In genomic region chr12:1531160-1531653, GRCh38 we compare ENCODE assay signal across 9 cellular contexts.
DNase-seq lines count a peak whose midpoint lies in the region; ATAC-seq, FAIRE-seq and TF ChIP-seq lines count a peak whose summit lies in the region.
"Had no signal": no experiment of that assay in that cellular context is flagged by ENCODE, and none has a peak within 500 bp of the region (broad histone marks: within the 10 kb centered on the region; RNA-seq: fewer than 3 reads in every experiment).

No MANE protein-coding gene starts in this region.

- no peaks in the 10 kb centered on the region for H3K36me3 Mint-ChIP-seq in progenitor cell of endocrine pancreas (ENCODE audit: insufficient read depth)

- H3K4me3 ChIP-seq in fibroblast of pulmonary artery (replicated peaks; ENCODE audit: low read depth, low read length) (peak overlapping the region; percentile 43), Karpas-422 (ENCODE audit: low read length) (no peak overlapping the region)

- no peaks in the 10 kb centered on the region for H3K9me2 ChIP-seq in Karpas-422 (replicated peaks; ENCODE audit: insufficient read depth, low read length)

- peaks cover 16% of the 10 kb centered on the region for H3K4me1 Mint-ChIP-seq in progenitor cell of endocrine pancreas (ENCODE audit: low read depth)

- H3K79me2 ChIP-seq in Karpas-422 (ENCODE audit: low read length): no peaks in the 10 kb centered on the region

- peak; percentile 32 for ATAC-seq in SK-N-SH treated with all-trans-retinoic acid at 6 μM for 48 hours

- no peak overlapping the region for H3K27ac ChIP-seq in Karpas-422 (ENCODE audit: low read length)

- peaks cover 67% of the 10 kb centered on the region for H3K27me3 Mint-ChIP-seq in progenitor cell of endocrine pancreas

- H3K9me3 Mint-ChIP-seq in progenitor cell of endocrine pancreas (ENCODE audit: low read depth): no peaks in the 10 kb centered on the region

- no peaks in the 10 kb centered on the region for H4K20me1 ChIP-seq in Karpas-422 (ENCODE audit: insufficient read depth, low read depth, low read length)

- no peak overlapping the region for H2AFZ ChIP-seq in Karpas-422 (ENCODE audit: low read length)

- no peak for FAIRE-seq in urothelium cell line (lab: Jason Lieb, UNC)
- FAIRE-seq: islet of Langerhans had no signal

- H3K4me3 Mint-ChIP-seq in progenitor cell of endocrine pancreas (ENCODE audit: low read depth): peak overlapping the region; percentile 72

- DNase-seq in fibroblast of pulmonary artery (ENCODE audit: low read depth) (no peak), progenitor cell of endocrine pancreas (ENCODE audit: low spot score, unreplicated experiment) (peak; percentile 40), AML-193 (lab: John Stamatoyannopoulos, UW) (no peak), Karpas-422 (no peak), SKM-1 (lab: John Stamatoyannopoulos, UW; ENCODE audit: unreplicated experiment) (no peak), urothelium cell line (ENCODE audit: low spot score) (no peak)

- H3K36me3 ChIP-seq in ES-I3 (ENCODE audit: insufficient read depth, low read length) (no peaks in the 10 kb centered on the region), Karpas-422 (ENCODE audit: insufficient read depth, low read length) (no peaks in the 10 kb centered on the region)

- no peaks in the 10 kb centered on the region for H3K4me1 ChIP-seq in ES-I3 (ENCODE audit: insufficient read depth, low read length)
- H3K4me1 ChIP-seq in Karpas-422 (ENCODE audit: low read length): peaks cover 34% of the 10 kb centered on the region

- peak overlapping the region; percentile 4 for H3K27ac Mint-ChIP-seq in progenitor cell of endocrine pancreas

- no peaks in the 10 kb centered on the region for H3K9me3 ChIP-seq in ES-I3 (ENCODE audit: control insufficient read depth, insufficient read depth, low read length)
- no peaks in the 10 kb centered on the region for H3K9me3 ChIP-seq in Karpas-422 (ENCODE audit: low read length)

- no peaks in the 10 kb centered on the region for H3K27me3 ChIP-seq in Karpas-422 (ENCODE audit: low read length)

- H3K9ac ChIP-seq in ES-I3 (ENCODE audit: low read depth, low read length) (peak overlapping the region; percentile 67), Karpas-422 (ENCODE audit: low read length) (no peak overlapping the region)

- no peak overlapping the region for H3K4me2 ChIP-seq in Karpas-422 (ENCODE audit: low read depth, low read length, poor library complexity, severe bottlenecking)

- TF ChIP-seq CTCF in fibroblast of pulmonary artery (IDR thresholded peaks at IDR 0.05; ENCODE audit: low read length, missing control alignments) (no peak), progenitor cell of endocrine pancreas (IDR thresholded peaks at IDR 0.05; ENCODE audit: unreplicated experiment) (no peak)

TF ChIP-seq in SK-N-SH treated with all-trans-retinoic acid at 6 μM for 48 hours, 23 proteins besides CTCF, POLR2A, EP300 and RAD21:
- no peak for TF ChIP-seq SNAI2 (CRISPR knock-in tag; IDR thresholded peaks at IDR 0.05)
